Comparison of ENCODE assay signal across 10 cellular contexts in genomic region chr1:241998950-241999495, GRCh38. TPM values are rescaled to one million over a fixed set of nuclear protein-coding genes. Genes with fewer than 3 reads are reported as not detected.
DNase-seq lines count a peak whose midpoint lies in the region; ATAC-seq and TF ChIP-seq lines count a peak whose summit lies in the region.
"Had no signal": no experiment of that assay in that cellular context is flagged by ENCODE, and none has a peak within 500 bp of the region (broad histone marks: within the 10 kb centered on the region; RNA-seq: fewer than 3 reads in every experiment).

MAP1LC3C (minus strand) TSS chr1:241999098; CDS start chr1:241999008, 90 bp downstream.

- H3K9me3 ChIP-seq in right atrium auricular region (no peaks in the 10 kb centered on the region), mucosa of descending colon (no peaks in the 10 kb centered on the region), WERI-Rb-1 (ENCODE audit: severe bottlenecking) (peaks cover 4% of the 10 kb centered on the region)

- no peaks in the 10 kb centered on the region for H3K36me3 Mint-ChIP-seq in chondrocyte (ENCODE audit: low read depth)

- H3K36me3 ChIP-seq in right atrium auricular region (no peaks in the 10 kb centered on the region), mucosa of descending colon (ENCODE audit: low read depth) (no peaks in the 10 kb centered on the region), urinary bladder (ENCODE audit: insufficient read depth) (no peaks in the 10 kb centered on the region), WERI-Rb-1 (no peaks in the 10 kb centered on the region)

- intact Hi-C loops in Right ventricle myocardium superior (cut with DNase I) (loop anchor here (10.0 kb wide), 2 partner anchors 104 to 384 kb away; no protein-coding TSS in a partner anchor), mucosa of descending colon (cut with DNase I, micrococcal nuclease) (no loop called here)

- H3K27ac ChIP-seq in right atrium auricular region (no peak within 1 kb of the TSS), urinary bladder (ENCODE audit: low read depth) (no peak within 1 kb of the TSS), WERI-Rb-1 (no peak within 1 kb of the TSS)

- WGBS in urinary bladder: 49% methylated on average over 6 of the region's 6 CpGs

- H3K27me3 Mint-ChIP-seq in chondrocyte (ENCODE audit: low read depth): no peaks in the 10 kb centered on the region

- H3K27me3 ChIP-seq in right atrium auricular region (no peaks in the 10 kb centered on the region), WERI-Rb-1 (ENCODE audit: insufficient read depth, low read depth, severe bottlenecking) (no peaks in the 10 kb centered on the region)

- H3K4me3 ChIP-seq in right atrium auricular region (peak within 1 kb of the TSS in 1 of 2 donors; percentile 24), mucosa of descending colon (no peak within 1 kb of the TSS), urinary bladder (ENCODE audit: low read depth, low read length) (peak within 1 kb of the TSS; percentile 23), WERI-Rb-1 (ENCODE audit: low read depth, low read length) (no peak within 1 kb of the TSS)

- H3K27ac Mint-ChIP-seq in chondrocyte (ENCODE audit: unreplicated experiment): peak within 1 kb of the TSS; percentile 70

- ATAC-seq in Right ventricle myocardium superior (ENCODE audit: poor library complexity) (peak; percentile 25), mucosa of descending colon (peak; percentile 6)

- H3K4me1 ChIP-seq in right atrium auricular region (peaks cover 0 to 8% of the 10 kb centered on the region in 2 donors), mucosa of descending colon (ENCODE audit: low read depth) (peaks cover 5% of the 10 kb centered on the region), urinary bladder (ENCODE audit: insufficient read depth) (peaks cover 1% of the 10 kb centered on the region)

- H3K4me1 Mint-ChIP-seq in chondrocyte (ENCODE audit: low read depth): peaks cover 15% of the 10 kb centered on the region

- TF ChIP-seq CTCF in right atrium auricular region (IDR thresholded peaks at IDR 0.05): no peak
- TF ChIP-seq CTCF in chondrocyte (IDR thresholded peaks at IDR 0.05): no peak
- no peak for TF ChIP-seq CTCF in mucosa of descending colon (IDR thresholded peaks at IDR 0.05)
- TF ChIP-seq CTCF in WERI-Rb-1 (IDR thresholded peaks at IDR 0.05; ENCODE audit: low read depth, low read length): no peak

- peak within 1 kb of the TSS; percentile 74 for H3K4me3 Mint-ChIP-seq in chondrocyte (ENCODE audit: unreplicated experiment)

- H3K9me3 Mint-ChIP-seq in chondrocyte (ENCODE audit: low read depth): no peaks in the 10 kb centered on the region

- DNase-seq in Right ventricle myocardium superior (no peak), right atrium auricular region (ENCODE audit: low spot score) (no peak), chondrocyte (ENCODE audit: low spot score) (no peak), mucosa of descending colon (no peak), GF-D8 (lab: John Stamatoyannopoulos, UW) (no peak), WERI-Rb-1 (no peak), H4 (ENCODE audit: low spot score) (no peak)
- DNase-seq: DMS79 treated with DMSO at 0.1 percent for 48 hours had no signal

RNA-seq across cellular contexts. Expression of gene MAP1LC3C, which starts in this region (rescaled TPM):
- total RNA-seq in Right ventricle myocardium superior (0.24 TPM), right atrium auricular region (not detected), chondrocyte (0.38 to 0.65 TPM (median 0.46 TPM) in 3 replicates), mucosa of descending colon (1 to 10 TPM in 1 of 3 donors, not detected in 2; 4.1 TPM), urinary bladder (1.9 TPM)
- 13.4 TPM for polyA plus RNA-seq in urinary bladder
- total RNA-seq in H4 (2014; rRNA removed; shearing (Covaris generic)): 0.08 TPM in 1 of 2 replicates, not detected in the other
- total RNA-seq: mononuclear cell had no signal

Comparison
In these comparisons a context has a peak if more than half of its experiments do, and no peak if none do; other contexts are left out.
1. Peak in ATAC-seq in Right ventricle myocardium superior; RNA of the gene not detected or under 1 TPM.